1 cellular context compared by ENCODE assay signal in genomic region chr17:10127819-10128375, GRCh38.
A peak's percentile ranks its signal among the peaks of the same experiment; 100 is the strongest.
TF ChIP-seq lines count a peak whose summit lies in the region.

No MANE protein-coding gene starts in this region.

TF ChIP-seq in IMR-90, 13 proteins besides CTCF, POLR2A, EP300 and RAD21 (continued from another document):
- TF ChIP-seq FOS (IDR thresholded peaks at IDR 0.05; ENCODE audit: low read depth, low read length): peak; percentile 78
TF ChIP-seq in IMR-90: peak in this region for 4.
